ENCODE assay signal across 8 cellular contexts in genomic region chr1:70528591-70529333, GRCh38.
DNase-seq lines count a peak whose midpoint lies in the region; ATAC-seq and TF ChIP-seq lines count a peak whose summit lies in the region.

No MANE protein-coding gene starts in this region.

- no peak for TF ChIP-seq POLR2A in gastroesophageal sphincter (IDR thresholded peaks at IDR 0.05)

- WGBS in gastroesophageal sphincter (ENCODE audit: low coverage in 1 of 2), 2 donors, result 48 to 49% methylated on average over 10 to 12 of the region's 12 CpGs

- peaks cover 0 to 7% (median 0%) of the 10 kb centered on the region in 3 donors for H3K4me1 ChIP-seq in gastroesophageal sphincter

- no peaks in the 10 kb centered on the region for H3K36me3 ChIP-seq in gastroesophageal sphincter

- H3K27ac ChIP-seq in gastroesophageal sphincter, result no peak overlapping the region

- no peak for TF ChIP-seq EP300 in gastroesophageal sphincter (IDR thresholded peaks at IDR 0.05)

- H3K9me3 ChIP-seq in gastroesophageal sphincter, result no peaks in the 10 kb centered on the region

- peak; percentile 14 to 59 (median 32) for TF ChIP-seq CTCF in gastroesophageal sphincter (IDR thresholded peaks at IDR 0.05)

- DNase-seq in NCI-H2029 treated with DMSO at 0.1 percent for 48 hours (lab: John Stamatoyannopoulos, UW) (peak; percentile 35), NCI-H2029 (lab: John Stamatoyannopoulos, UW) (no peak), KG1 (lab: John Stamatoyannopoulos, UW) (peak; percentile 9), SKM-1 treated with dmso at 0.1 percent for 144 hours (lab: John Stamatoyannopoulos, UW; ENCODE audit: unreplicated experiment) (peak; percentile 35), retina (peak; percentile 50)
- no peak for DNase-seq in activated effector memory CD4-positive, alpha-beta T cell treated with Interleukin-2 at 50 U/mL for 16 hours

- ATAC-seq in GM19324 (IDR thresholded peaks at IDR 0.05; ENCODE audit: low FRiP score, unreplicated experiment), result peak; percentile 71
- ATAC-seq in gastroesophageal sphincter, result peak; percentile 62

- H3K27me3 ChIP-seq in gastroesophageal sphincter, result no peaks in the 10 kb centered on the region

- H3K4me3 ChIP-seq in gastroesophageal sphincter, result no peak overlapping the region

Comparison
In these comparisons a context has a peak if more than half of its experiments do, and no peak if none do; other contexts are left out.
1. DNase-seq: peak in NCI-H2029 treated with DMSO at 0.1 percent for 48 hours (single experiment), KG1 (single experiment), SKM-1 treated with dmso at 0.1 percent for 144 hours (single experiment) and retina (single experiment); none in NCI-H2029 (single experiment) and activated effector memory CD4-positive, alpha-beta T cell treated with Interleukin-2 at 50 U/mL for 16 hours (single experiment).